Comparison of ENCODE assay signal across 8 cellular contexts in genomic region chr19:54464044-54464623, GRCh38. TPM values are rescaled to one million over a fixed set of nuclear protein-coding genes. Genes with fewer than 3 reads are reported as not detected.
DNase-seq lines count a peak whose midpoint lies in the region; ATAC-seq, FAIRE-seq and TF ChIP-seq lines count a peak whose summit lies in the region.

No MANE protein-coding gene starts in this region.

- POLR2A ChIA-PET in activated B cell treated with CpG ODN at 0.5 μM for 24 hours (lab: Charles Lee), result interaction anchor here (0.5 to 3.4 kb wide), 16 partner anchors 10 to 1191 kb away, joined by 3 to 78 read pairs (median 4); partner anchors contain the start of genes CNOT3, LENG8, MBOAT7 and PRKCG

- CTCF ChIA-PET in activated B cell treated with CpG ODN at 0.5 μM for 24 hours (lab: Charles Lee), result no interaction called here

- intact Hi-C loops in activated B cell treated with CpG ODN at 0.5 μM for 24 hours (cut with micrococcal nuclease), result loop anchor here (1.0 to 10.0 kb wide), 8 partner anchors 153 to 1181 kb away; partner anchors contain the start of genes CCDC106, PPP6R1, ZNF580 and ZNF581

- H3K9me3 Mint-ChIP-seq in activated B cell treated with CpG ODN at 0.5 μM for 24 hours, result no peaks in the 10 kb centered on the region

- H3K4me1 Mint-ChIP-seq in activated B cell treated with CpG ODN at 0.5 μM for 24 hours, result peaks cover 23% of the 10 kb centered on the region

- FAIRE-seq in islet of Langerhans (lab: Jason Lieb, UNC), result peak; percentile 96

- no peaks in the 10 kb centered on the region for H3K27me3 Mint-ChIP-seq in activated B cell treated with CpG ODN at 0.5 μM for 24 hours

- peak; percentile 51 for ATAC-seq in HG03060 (IDR thresholded peaks at IDR 0.05; ENCODE audit: low read depth, unreplicated experiment)
- ATAC-seq in activated B cell treated with CpG ODN at 0.5 μM for 24 hours (ENCODE audit: low read depth), result peak; percentile 58

- peak overlapping the region; percentile 80 for H3K27ac ChIP-seq in caudate nucleus (ENCODE audit: low read depth, low read length)

- peak overlapping the region; percentile 82 for H3K4me3 Mint-ChIP-seq in activated B cell treated with CpG ODN at 0.5 μM for 24 hours

- peaks cover 34% of the 10 kb centered on the region for H3K36me3 Mint-ChIP-seq in activated B cell treated with CpG ODN at 0.5 μM for 24 hours (ENCODE audit: low read depth)

- DNase-seq in SKM-1 treated with dmso at 0.1 percent for 144 hours (lab: John Stamatoyannopoulos, UW; ENCODE audit: unreplicated experiment), result peak; percentile 70
- no peak for DNase-seq in SKM-1 (lab: John Stamatoyannopoulos, UW; ENCODE audit: unreplicated experiment)
- peak; percentile 95 for DNase-seq in NCI-H2171 treated with DMSO at 0.1 percent for 48 hours (lab: John Stamatoyannopoulos, UW)
- DNase-seq in activated B cell treated with CpG ODN at 0.5 μM for 24 hours, result peak; percentile 79
- peak in 38 of 61 donors; percentile 30 to 86 (median 67) for DNase-seq in caudate nucleus (lab: John Stamatoyannopoulos, UW)
- peak; percentile 88 to 91 for DNase-seq in stimulated activated CD4-positive, alpha-beta T cell treated with anti-CD3 and anti-CD28 coated beads, Interleukin-15, amount 100 ng/mL, for 48 hours (ENCODE audit: low read depth in 2 of 2)

- no peak for TF ChIP-seq CTCF in activated B cell treated with CpG ODN at 0.5 μM for 24 hours (IDR thresholded peaks at IDR 0.05)

- H3K27ac Mint-ChIP-seq in activated B cell treated with CpG ODN at 0.5 μM for 24 hours, result peak overlapping the region; percentile 90

RNA-seq across cellular contexts. Expression of gene LENG9, which starts 0.6 kb away (rescaled TPM):
- 6.3 and 8.5 TPM in 2 replicates for total RNA-seq in activated B cell treated with CpG ODN at 0.5 μM for 24 hours

RNA-seq across cellular contexts. Expression of gene CDC42EP5, which starts 9.0 kb away (rescaled TPM):
- total RNA-seq in activated B cell treated with CpG ODN at 0.5 μM for 24 hours, result not detected in 2 replicates

RNA-seq across cellular contexts. Expression of gene LENG8, which starts 15.1 kb away (rescaled TPM):
- total RNA-seq in activated B cell treated with CpG ODN at 0.5 μM for 24 hours, result 296 and 363 TPM in 2 replicates

RNA-seq across cellular contexts. Expression of gene LAIR2, which starts 38.5 kb away (rescaled TPM):
- total RNA-seq in activated B cell treated with CpG ODN at 0.5 μM for 24 hours, result not detected in 2 replicates

RNA-seq across cellular contexts. Expression of gene TTYH1, which starts 48.9 kb away (rescaled TPM):
- total RNA-seq in activated B cell treated with CpG ODN at 0.5 μM for 24 hours, result not detected in 2 replicates
